1 cellular context compared by ENCODE assay signal in the genomic region with DNA sequence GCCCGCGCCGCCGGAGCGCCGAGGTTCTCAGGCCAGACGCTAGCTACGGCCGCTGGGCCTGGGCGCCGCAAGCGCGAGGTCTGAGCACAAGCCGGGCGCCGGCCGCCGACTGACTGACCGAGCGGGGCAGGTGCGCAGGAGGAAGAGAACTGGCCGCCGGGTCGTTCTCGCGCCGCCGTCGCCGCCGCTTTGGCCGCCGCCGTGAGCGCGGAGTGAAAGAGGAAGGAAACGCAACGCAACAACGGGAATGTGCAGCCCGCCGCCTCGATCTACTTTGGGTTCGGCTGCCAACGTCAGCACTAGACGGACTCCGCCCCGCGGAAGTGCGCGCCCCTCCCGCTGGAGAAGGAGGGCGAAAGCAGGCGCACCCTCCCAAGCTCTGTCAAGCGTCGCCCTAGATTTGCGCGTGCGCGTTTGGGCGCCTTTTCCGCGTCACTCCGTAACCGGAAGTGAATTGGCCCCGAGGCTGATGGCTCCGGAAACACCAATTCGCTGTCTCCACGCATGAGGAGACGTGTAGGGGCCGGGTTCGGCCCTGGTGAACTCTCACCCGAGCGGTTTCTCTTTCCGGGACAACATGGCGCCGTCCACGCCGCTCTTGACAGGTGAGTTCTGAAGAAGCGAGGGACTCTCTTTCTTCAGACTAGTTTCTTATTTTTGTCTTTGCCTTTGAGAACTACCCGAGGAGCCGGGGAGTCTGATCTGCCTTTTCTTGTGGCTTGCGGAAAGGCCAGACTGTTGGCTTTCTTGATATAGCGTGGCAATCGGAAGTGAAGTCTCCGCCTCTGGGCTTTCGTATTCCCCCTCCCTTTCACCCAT.
TF ChIP-seq lines count a peak whose summit lies in the region.

TSS of gene EIF2A (plus strand) at position 562 of the 819 bp plus-strand sequence. CDS start at position 578, 16 bp downstream.
TSS of gene SERP1 (minus strand) at position 271 of the 819 bp plus-strand sequence. CDS start 361 bp downstream, outside the sequence.

TF ChIP-seq in HEK293, 187 proteins besides CTCF, POLR2A, EP300 and RAD21 (continued from another document and continues in another):
- TF ChIP-seq, protein P1, sequence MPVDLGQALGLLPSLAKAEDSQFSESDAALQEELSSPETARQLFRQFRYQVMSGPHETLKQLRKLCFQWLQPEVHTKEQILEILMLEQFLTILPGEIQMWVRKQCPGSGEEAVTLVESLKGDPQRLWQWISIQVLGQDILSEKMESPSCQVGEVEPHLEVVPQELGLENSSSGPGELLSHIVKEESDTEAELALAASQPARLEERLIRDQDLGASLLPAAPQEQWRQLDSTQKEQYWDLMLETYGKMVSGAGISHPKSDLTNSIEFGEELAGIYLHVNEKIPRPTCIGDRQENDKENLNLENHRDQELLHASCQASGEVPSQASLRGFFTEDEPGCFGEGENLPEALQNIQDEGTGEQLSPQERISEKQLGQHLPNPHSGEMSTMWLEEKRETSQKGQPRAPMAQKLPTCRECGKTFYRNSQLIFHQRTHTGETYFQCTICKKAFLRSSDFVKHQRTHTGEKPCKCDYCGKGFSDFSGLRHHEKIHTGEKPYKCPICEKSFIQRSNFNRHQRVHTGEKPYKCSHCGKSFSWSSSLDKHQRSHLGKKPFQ (tag by site-specific recombination; IDR thresholded peaks at IDR 0.05), result no peak
- TF ChIP-seq ZNF660 (tag by site-specific recombination; IDR thresholded peaks at IDR 0.05), result 0 out of 2 replicates have a peak, but pooled peaks have one; percentile 7
- TF ChIP-seq ZNF510 (tag by site-specific recombination; IDR thresholded peaks at IDR 0.05; ENCODE audit: insufficient replicate concordance), result no peak
- TF ChIP-seq ZNF19 (tag by site-specific recombination; IDR thresholded peaks at IDR 0.05; ENCODE audit: low read depth), result no peak
- no peak for TF ChIP-seq ZNF248 (tag by site-specific recombination; IDR thresholded peaks at IDR 0.05)
- peak; percentile 48; the same call in 1 of the 2 replicates for TF ChIP-seq ZBTB20 (tag by site-specific recombination; IDR thresholded peaks at IDR 0.05)
- TF ChIP-seq, protein P2, sequence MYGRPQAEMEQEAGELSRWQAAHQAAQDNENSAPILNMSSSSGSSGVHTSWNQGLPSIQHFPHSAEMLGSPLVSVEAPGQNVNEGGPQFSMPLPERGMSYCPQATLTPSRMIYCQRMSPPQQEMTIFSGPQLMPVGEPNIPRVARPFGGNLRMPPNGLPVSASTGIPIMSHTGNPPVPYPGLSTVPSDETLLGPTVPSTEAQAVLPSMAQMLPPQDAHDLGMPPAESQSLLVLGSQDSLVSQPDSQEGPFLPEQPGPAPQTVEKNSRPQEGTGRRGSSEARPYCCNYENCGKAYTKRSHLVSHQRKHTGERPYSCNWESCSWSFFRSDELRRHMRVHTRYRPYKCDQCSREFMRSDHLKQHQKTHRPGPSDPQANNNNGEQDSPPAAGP (tag by site-specific recombination; IDR thresholded peaks at IDR 0.05), result no peak
- TF ChIP-seq TRIM28 (IDR thresholded peaks at IDR 0.05; ENCODE audit: borderline replicate concordance, low read length), result no peak
- TF ChIP-seq SCRT2 (tag by site-specific recombination; IDR thresholded peaks at IDR 0.05), result no peak
- no peak for TF ChIP-seq ZNF513 (tag by site-specific recombination; IDR thresholded peaks at IDR 0.05)
- no peak for TF ChIP-seq ZNF274 (IDR thresholded peaks at IDR 0.05; ENCODE audit: low read length)
- TF ChIP-seq ZNF274 (tag by site-specific recombination; IDR thresholded peaks at IDR 0.05; ENCODE audit: borderline replicate concordance), result no peak
- no peak for TF ChIP-seq ZIC2 (tag by site-specific recombination; IDR thresholded peaks at IDR 0.05)
- TF ChIP-seq ZNF280D (tag by site-specific recombination; IDR thresholded peaks at IDR 0.05), result no peak
- TF ChIP-seq ZFP69B (tag by site-specific recombination; IDR thresholded peaks at IDR 0.05), result no peak
- TF ChIP-seq ZNF704 (tag by site-specific recombination; IDR thresholded peaks at IDR 0.05), result no peak
- TF ChIP-seq ZBTB1 (tag by site-specific recombination; IDR thresholded peaks at IDR 0.05), result no peak
- TF ChIP-seq ZNF354C (tag by site-specific recombination; IDR thresholded peaks at IDR 0.05; ENCODE audit: borderline replicate concordance, low read depth), result no peak
- TF ChIP-seq ZNF16 (tag by site-specific recombination; IDR thresholded peaks at IDR 0.05; ENCODE audit: low read depth), result no peak
- no peak for TF ChIP-seq ZNF571 (tag by site-specific recombination; IDR thresholded peaks at IDR 0.05)
- no peak; the same call in 1 of the 2 replicates for TF ChIP-seq ZNF561 (tag by site-specific recombination; IDR thresholded peaks at IDR 0.05; ENCODE audit: borderline replicate concordance)
- TF ChIP-seq ZNF585B (tag by site-specific recombination; IDR thresholded peaks at IDR 0.05), result no peak
- TF ChIP-seq ZNF350 (tag by site-specific recombination; IDR thresholded peaks at IDR 0.05), result no peak
- no peak for TF ChIP-seq ZNF776 (tag by site-specific recombination; IDR thresholded peaks at IDR 0.05; ENCODE audit: borderline replicate concordance)
- TF ChIP-seq ZNF76 (tag by site-specific recombination; IDR thresholded peaks at IDR 0.05; ENCODE audit: borderline replicate concordance, low read depth), result 0 out of 2 replicates have a peak, but pooled peaks have one; percentile 13
- peak; percentile 93 for TF ChIP-seq SP2 (tag by site-specific recombination; IDR thresholded peaks at IDR 0.05)
- no peak for TF ChIP-seq BCL11A (tag by site-specific recombination; IDR thresholded peaks at IDR 0.05; ENCODE audit: low read depth)
- no peak for TF ChIP-seq ZNF239 (tag by site-specific recombination; IDR thresholded peaks at IDR 0.05)
- peak; percentile 97 for TF ChIP-seq ZNF629 (tag by site-specific recombination; IDR thresholded peaks at IDR 0.05)
- no peak for TF ChIP-seq ZNF596 (tag by site-specific recombination; IDR thresholded peaks at IDR 0.05)
- peak; percentile 83; the same call in 1 of the 2 replicates for TF ChIP-seq ZBTB10 (tag by site-specific recombination; IDR thresholded peaks at IDR 0.05)
- TF ChIP-seq ZFP3 (tag by site-specific recombination; IDR thresholded peaks at IDR 0.05; ENCODE audit: low read depth), result no peak
- no peak for TF ChIP-seq SETDB1 (IDR thresholded peaks at IDR 0.05; ENCODE audit: insufficient read length, low read length)
- TF ChIP-seq, protein P3, sequence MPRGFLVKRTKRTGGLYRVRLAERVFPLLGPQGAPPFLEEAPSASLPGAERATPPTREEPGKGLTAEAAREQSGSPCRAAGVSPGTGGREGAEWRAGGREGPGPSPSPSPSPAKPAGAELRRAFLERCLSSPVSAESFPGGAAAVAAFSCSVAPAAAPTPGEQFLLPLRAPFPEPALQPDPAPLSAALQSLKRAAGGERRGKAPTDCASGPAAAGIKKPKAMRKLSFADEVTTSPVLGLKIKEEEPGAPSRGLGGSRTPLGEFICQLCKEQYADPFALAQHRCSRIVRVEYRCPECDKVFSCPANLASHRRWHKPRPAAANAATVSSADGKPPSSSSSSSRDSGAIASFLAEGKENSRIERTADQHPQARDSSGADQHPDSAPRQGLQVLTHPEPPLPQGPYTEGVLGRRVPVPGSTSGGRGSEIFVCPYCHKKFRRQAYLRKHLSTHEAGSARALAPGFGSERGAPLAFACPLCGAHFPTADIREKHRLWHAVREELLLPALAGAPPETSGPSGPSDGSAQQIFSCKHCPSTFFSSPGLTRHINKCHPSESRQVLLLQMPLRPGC (tag by site-specific recombination; IDR thresholded peaks at IDR 0.05), result no peak
- TF ChIP-seq ZNF621 (tag by site-specific recombination; IDR thresholded peaks at IDR 0.05), result no peak
- no peak for TF ChIP-seq ZNF292 (tag by site-specific recombination; IDR thresholded peaks at IDR 0.05; ENCODE audit: borderline replicate concordance, low read depth)
- TF ChIP-seq REST (tag by site-specific recombination; IDR thresholded peaks at IDR 0.05), result peak; percentile 89
- no peak for TF ChIP-seq ZNF221 (tag by site-specific recombination; IDR thresholded peaks at IDR 0.05; ENCODE audit: borderline replicate concordance)
- no peak for TF ChIP-seq ZBTB48 (tag by site-specific recombination; IDR thresholded peaks at IDR 0.05)
